9 cellular contexts compared by ENCODE assay signal in the genomic region with DNA sequence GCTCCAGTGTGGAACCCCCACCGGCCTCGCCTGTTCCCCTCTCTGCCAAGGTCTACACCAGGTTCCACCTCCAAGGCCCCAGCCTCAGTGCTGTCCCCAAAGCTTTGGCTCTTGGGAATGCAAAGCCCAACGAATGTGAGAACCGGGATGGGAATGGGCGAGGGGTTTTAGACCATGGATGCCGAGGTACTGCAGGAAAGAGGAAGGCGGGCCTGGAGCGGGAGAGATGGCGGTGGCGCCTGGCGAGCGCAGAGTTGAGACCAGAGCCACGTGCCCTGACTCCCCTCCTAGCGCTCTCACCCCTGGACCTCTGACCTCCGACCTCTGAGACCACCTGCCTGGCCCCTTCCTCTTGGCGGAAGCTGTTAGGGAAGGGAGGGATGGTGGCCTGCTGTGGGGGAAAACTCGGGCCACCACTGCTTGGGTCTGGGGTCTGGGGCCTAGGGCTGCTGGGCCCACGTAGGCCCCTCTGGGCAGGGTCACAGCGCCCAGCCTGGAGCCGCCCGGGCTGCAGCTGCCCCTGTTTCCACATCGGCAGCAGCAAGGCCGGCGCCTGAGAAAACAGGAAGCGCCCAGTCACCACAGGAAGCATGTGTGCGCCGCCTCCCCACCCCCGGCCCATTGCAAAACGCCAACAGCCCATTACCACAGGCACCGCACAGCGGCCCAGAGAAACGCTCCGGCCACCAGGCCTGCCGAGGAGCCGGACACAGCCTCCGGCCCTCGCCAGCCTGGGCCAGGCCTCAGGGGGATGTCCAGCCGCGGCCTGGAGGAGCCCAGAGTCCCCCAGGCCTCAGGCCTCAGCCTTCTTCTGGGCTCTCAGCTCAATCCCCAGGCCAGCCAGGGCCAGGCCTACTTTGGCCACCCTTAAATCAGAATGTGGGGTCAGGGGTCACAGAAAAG. TPM values are rescaled to one million over a fixed set of nuclear protein-coding genes. Genes with fewer than 3 reads are reported as not detected.
DNase-seq lines count a peak whose midpoint lies in the region; ATAC-seq, FAIRE-seq and TF ChIP-seq lines count a peak whose summit lies in the region.
"Had no signal": no experiment of that assay in that cellular context is flagged by ENCODE, and none has a peak within 500 bp of the region (broad histone marks: within the 10 kb centered on the region; RNA-seq: fewer than 3 reads in every experiment).

No MANE protein-coding gene starts in this region.

- H3K4me1 ChIP-seq in gastrocnemius medialis: peaks cover 6 to 22% of the 10 kb centered on the region in 2 donors

- TF ChIP-seq CTCF in GM13977 (IDR thresholded peaks at IDR 0.05; ENCODE audit: extremely low read depth, insufficient read depth, missing control alignments): no peak
- TF ChIP-seq CTCF in HL-60 (IDR thresholded peaks at IDR 0.05; ENCODE audit: insufficient read depth, low read length): no peak
- TF ChIP-seq CTCF in gastrocnemius medialis (IDR thresholded peaks at IDR 0.05 in 4 of 5, conservative IDR thresholded peaks at IDR 0.05 in 1 of 5): no peak

- H3K36me3 ChIP-seq in gastrocnemius medialis: no peaks in the 10 kb centered on the region

- peaks cover 45% of the 10 kb centered on the region for H3K4me1 Mint-ChIP-seq in activated CD4-positive, alpha-beta memory T cell treated with anti-CD3 and anti-CD28 coated beads, Interleukin-2, amount 10 ng/mL, durations not matched to agents 7 days and 5 days

- H3K27me3 ChIP-seq in HL-60 (ENCODE audit: insufficient read depth, poor library complexity, severe bottlenecking): no peaks in the 10 kb centered on the region
- H3K27me3 ChIP-seq in gastrocnemius medialis: no peaks in the 10 kb centered on the region

- H3K4me3 ChIP-seq in HL-60 (replicated peaks; ENCODE audit: insufficient read depth, low read length) (peak overlapping the region; percentile 40), gastrocnemius medialis (peak overlapping the region in 1 of 4 donors; percentile 18)

- peak; percentile 87 for DNase-seq in GM13977 (ENCODE audit: low spot score)
- DNase-seq in HL-60 (ENCODE audit: low read depth in 1 of 2, low spot score in 1 of 2): peak; percentile 88 to 92
- DNase-seq in activated CD4-positive, alpha-beta memory T cell treated with anti-CD3 and anti-CD28 coated beads, Interleukin-2, amount 10 ng/mL, durations not matched to agents 7 days and 5 days: peak; percentile 72
- DNase-seq in gastrocnemius medialis: no peak
- no peak for DNase-seq in NCI-H2196 (lab: John Stamatoyannopoulos, UW; ENCODE audit: unreplicated experiment)
- DNase-seq in H54 (ENCODE audit: insufficient read length, low spot score): no peak
- DNase-seq in NCI-H1092 (lab: John Stamatoyannopoulos, UW): no peak

- ATAC-seq in esophagus mucosa: peak; percentile 27
- ATAC-seq in gastrocnemius medialis: no peak

- peak overlapping the region; percentile 37 for H3K4me3 Mint-ChIP-seq in activated CD4-positive, alpha-beta memory T cell treated with anti-CD3 and anti-CD28 coated beads, Interleukin-2, amount 10 ng/mL, durations not matched to agents 7 days and 5 days

- peak overlapping the region; percentile 87 for H3K27ac Mint-ChIP-seq in activated CD4-positive, alpha-beta memory T cell treated with anti-CD3 and anti-CD28 coated beads, Interleukin-2, amount 10 ng/mL, durations not matched to agents 7 days and 5 days

- intact Hi-C loops in gastrocnemius medialis (cut with DNase I; ENCODE audit: low total_unique reads): no loop called here

- no peak for FAIRE-seq in H54 (lab: Jason Lieb, UNC)
- FAIRE-seq: frontal cortex had no signal

- no peaks in the 10 kb centered on the region for H3K27me3 Mint-ChIP-seq in activated CD4-positive, alpha-beta memory T cell treated with anti-CD3 and anti-CD28 coated beads, Interleukin-2, amount 10 ng/mL, durations not matched to agents 7 days and 5 days

- CTCF ChIA-PET in activated CD4-positive, alpha-beta memory T cell treated with anti-CD3 and anti-CD28 coated beads, Interleukin-2, amount 10 ng/mL, durations not matched to agents 7 days and 5 days (lab: Charles Lee): interaction anchor here (0.8 to 4.4 kb wide), 3 partner anchors 13 to 20 kb away, joined by 3 to 24 read pairs (median 11); no protein-coding TSS in a partner anchor

- H3K9me3 ChIP-seq in gastrocnemius medialis: no peaks in the 10 kb centered on the region

- in situ Hi-C loops in GM13977 (cut with MboI; ENCODE audit: low pct_unique_long_range_greater_than_20kb, low sequenced_read_pairs, unreplicated experiment) (no loop called here), gastrocnemius medialis (cut with MboI; ENCODE audit: low sequenced_read_pairs in 4 of 4) (no loop called here)

- no peaks in the 10 kb centered on the region for H3K9me3 Mint-ChIP-seq in activated CD4-positive, alpha-beta memory T cell treated with anti-CD3 and anti-CD28 coated beads, Interleukin-2, amount 10 ng/mL, durations not matched to agents 7 days and 5 days

- TF ChIP-seq POLR2A in gastrocnemius medialis (IDR thresholded peaks at IDR 0.05) (peak in 1 of 2 donors; percentile 22), H54 (IDR thresholded peaks at IDR 0.05; ENCODE audit: low read depth, low read length) (no peak)

- H3K27ac ChIP-seq in HL-60 (replicated peaks): peak overlapping the region; percentile 100
- peak overlapping the region; percentile 72 to 82 (median 80) for H3K27ac ChIP-seq in gastrocnemius medialis

- POLR2A ChIA-PET in activated CD4-positive, alpha-beta memory T cell treated with anti-CD3 and anti-CD28 coated beads, Interleukin-2, amount 10 ng/mL, durations not matched to agents 7 days and 5 days (lab: Charles Lee): interaction anchor here (1.6 to 3.9 kb wide), 6 partner anchors 9 to 180 kb away, joined by 5 to 23 read pairs (median 12); a partner anchor contains a TSS

- H3K36me3 Mint-ChIP-seq in activated CD4-positive, alpha-beta memory T cell treated with anti-CD3 and anti-CD28 coated beads, Interleukin-2, amount 10 ng/mL, durations not matched to agents 7 days and 5 days (ENCODE audit: low read depth): no peaks in the 10 kb centered on the region

RNA-seq across cellular contexts. Expression of a gene that starts 13.8 kb away (rescaled TPM):
- 10 to 100 TPM; 23.6 to 24.2 TPM for total RNA-seq in activated CD4-positive, alpha-beta memory T cell treated with anti-CD3 and anti-CD28 coated beads, Interleukin-2, amount 10 ng/mL, durations not matched to agents 7 days and 5 days
- 6.4 TPM for total RNA-seq in esophagus mucosa
- 10 to 100 TPM; 16.8 to 48.9 (median 25.6) TPM for total RNA-seq in gastrocnemius medialis

RNA-seq across cellular contexts. Expression of a gene that starts 16.2 kb away (rescaled TPM):
- not detected for total RNA-seq in activated CD4-positive, alpha-beta memory T cell treated with anti-CD3 and anti-CD28 coated beads, Interleukin-2, amount 10 ng/mL, durations not matched to agents 7 days and 5 days
- 2.2 TPM for total RNA-seq in esophagus mucosa
- total RNA-seq in gastrocnemius medialis: 1 to 10 TPM in 3 of 4 donors, under 1 TPM in 1; 0.44 to 7.0 (median 4.2) TPM

RNA-seq across cellular contexts. Expression of a gene that starts 31.7 kb away (rescaled TPM):
- 100 to 1,000 TPM; 111 to 112 TPM for total RNA-seq in activated CD4-positive, alpha-beta memory T cell treated with anti-CD3 and anti-CD28 coated beads, Interleukin-2, amount 10 ng/mL, durations not matched to agents 7 days and 5 days
- total RNA-seq in esophagus mucosa: 88.2 TPM
- total RNA-seq in gastrocnemius medialis: 100 to 1,000 TPM; 243 to 350 (median 329) TPM

RNA-seq across cellular contexts. Expression of a gene that starts 42.1 kb away (rescaled TPM):
- not detected for total RNA-seq in activated CD4-positive, alpha-beta memory T cell treated with anti-CD3 and anti-CD28 coated beads, Interleukin-2, amount 10 ng/mL, durations not matched to agents 7 days and 5 days
- not detected for total RNA-seq in esophagus mucosa
- total RNA-seq in gastrocnemius medialis: under 1 TPM in 1 of 4 donors, not detected in 3; 0.07 TPM
- total RNA-seq: frontal cortex had no signal

RNA-seq across cellular contexts. Expression of a gene that starts 54.4 kb away (rescaled TPM):
- total RNA-seq in activated CD4-positive, alpha-beta memory T cell treated with anti-CD3 and anti-CD28 coated beads, Interleukin-2, amount 10 ng/mL, durations not matched to agents 7 days and 5 days: under 1 TPM; 0.30 to 0.65 TPM
- 0.44 TPM for total RNA-seq in esophagus mucosa
- total RNA-seq in gastrocnemius medialis: 10 to 100 TPM; 48.9 to 68.6 (median 59.4) TPM
- total RNA-seq: frontal cortex had no signal

Comparison
In these comparisons a context has a peak if more than half of its experiments do, and no peak if none do; other contexts are left out.
1. DNase-seq: peak in GM13977 (single experiment), HL-60 (2 of 2) and activated CD4-positive, alpha-beta memory T cell treated with anti-CD3 and anti-CD28 coated beads, Interleukin-2, amount 10 ng/mL, durations not matched to agents 7 days and 5 days (single experiment); none in gastrocnemius medialis (0 of 2), NCI-H2196 (single experiment), H54 (single experiment) and NCI-H1092 (single experiment).